Comparison of ENCODE assay signal across 16 cellular contexts in genomic region chr13:43006893-43007631, GRCh38. TPM values are rescaled to one million over a fixed set of nuclear protein-coding genes. Genes with fewer than 3 reads are reported as not detected.
DNase-seq lines count a peak whose midpoint lies in the region; ATAC-seq, FAIRE-seq and TF ChIP-seq lines count a peak whose summit lies in the region.
"Had no signal": no experiment of that assay in that cellular context is flagged by ENCODE, and none has a peak within 500 bp of the region (broad histone marks: within the 10 kb centered on the region; RNA-seq: fewer than 3 reads in every experiment).

No MANE protein-coding gene starts in this region.

- no peaks in the 10 kb centered on the region for H3K36me3 ChIP-seq in cardiac muscle cell
- no peaks in the 10 kb centered on the region for H3K36me3 ChIP-seq in brain microvascular endothelial cell (replicated peaks)
- H3K36me3 ChIP-seq in left lung: no peaks in the 10 kb centered on the region
- no peaks in the 10 kb centered on the region for H3K36me3 ChIP-seq in H7 (replicated peaks; ENCODE audit: control insufficient read depth, insufficient read depth, low read length)
- H3K36me3 ChIP-seq: Peyer's patch had no signal

- no peaks in the 10 kb centered on the region for H3K9me3 ChIP-seq in cardiac muscle cell (ENCODE audit: low read depth)
- H3K9me3 ChIP-seq in right cardiac atrium (ENCODE audit: control insufficient read depth, low read length): no peaks in the 10 kb centered on the region
- H3K9me3 ChIP-seq in left lung: peaks cover 0 to 4% of the 10 kb centered on the region in 2 donors
- H3K9me3 ChIP-seq: Peyer's patch had no signal

- H3K27ac ChIP-seq in cardiac muscle cell: peak overlapping the region; percentile 7
- no peak overlapping the region for H3K27ac ChIP-seq in right cardiac atrium (ENCODE audit: low read length)
- peak overlapping the region; percentile 46 for H3K27ac ChIP-seq in brain microvascular endothelial cell
- H3K27ac ChIP-seq in left lung: no peak overlapping the region
- H3K27ac ChIP-seq: Peyer's patch had no signal

- peaks cover 9% of the 10 kb centered on the region for H3K4me1 ChIP-seq in cardiac muscle cell (ENCODE audit: low read depth)
- no peaks in the 10 kb centered on the region for H3K4me1 ChIP-seq in right cardiac atrium (ENCODE audit: control insufficient read depth, insufficient read depth, low read length)
- H3K4me1 ChIP-seq in left lung: no peaks in the 10 kb centered on the region
- H3K4me1 ChIP-seq: Peyer's patch had no signal

- H3K4me3 ChIP-seq in cardiac muscle cell: no peak overlapping the region
- no peak overlapping the region for H3K4me3 ChIP-seq in right cardiac atrium (ENCODE audit: low read length)
- no peak overlapping the region for H3K4me3 ChIP-seq in brain microvascular endothelial cell (ENCODE audit: low read depth, low read length)
- H3K4me3 ChIP-seq in left lung: no peak overlapping the region
- no peak overlapping the region for H3K4me3 ChIP-seq in H7 (ENCODE audit: insufficient read depth, low read depth, low read length)
- H3K4me3 ChIP-seq: Peyer's patch had no signal

- FAIRE-seq in urothelium cell line (lab: Jason Lieb, UNC): no peak
- FAIRE-seq: GM12891, HTR-8/SVneo had no signal

- CTCF ChIA-PET in activated naive CD4-positive, alpha-beta T cell treated with anti-CD3 and anti-CD28 coated beads, Interleukin-2, amount 10 ng/mL, durations not matched to agents 7 days and 5 days (lab: Charles Lee): interaction anchor here (1.0 kb wide), 1 partner anchor 11 kb away, joined by 3 read pairs; no protein-coding TSS in a partner anchor

- TF ChIP-seq CTCF in cardiac muscle cell (IDR thresholded peaks at IDR 0.05; ENCODE audit: low read depth, low read length) (no peak), brain microvascular endothelial cell (IDR thresholded peaks at IDR 0.05; ENCODE audit: low read depth, low read length, missing control alignments) (no peak), left lung (IDR thresholded peaks at IDR 0.05) (no peak)

- intact Hi-C loops in right cardiac atrium (cut with DNase I) (no loop called here), left lung (cut with DNase I) (no loop called here)

- H3K27me3 ChIP-seq in cardiac muscle cell (no peaks in the 10 kb centered on the region), right cardiac atrium (ENCODE audit: control insufficient read depth, insufficient read depth) (no peaks in the 10 kb centered on the region), brain microvascular endothelial cell (replicated peaks) (no peaks in the 10 kb centered on the region), left lung (no peaks in the 10 kb centered on the region), H7 (ENCODE audit: control insufficient read depth, insufficient read depth, low read length) (no peaks in the 10 kb centered on the region)
- H3K27me3 ChIP-seq: Peyer's patch had no signal

- no peak overlapping the region for H3K4me3 Mint-ChIP-seq in activated naive CD4-positive, alpha-beta T cell treated with anti-CD3 and anti-CD28 coated beads, Interleukin-2, amount 10 ng/mL, durations not matched to agents 7 days and 5 days
- H3K4me3 Mint-ChIP-seq: activated naive CD8-positive, alpha-beta T cell treated with anti-CD3 and anti-CD28 coated beads for 36 hours had no signal

- peaks cover 5% of the 10 kb centered on the region for H3K9me3 Mint-ChIP-seq in activated naive CD4-positive, alpha-beta T cell treated with anti-CD3 and anti-CD28 coated beads, Interleukin-2, amount 10 ng/mL, durations not matched to agents 7 days and 5 days
- H3K9me3 Mint-ChIP-seq: activated naive CD8-positive, alpha-beta T cell treated with anti-CD3 and anti-CD28 coated beads for 36 hours had no signal

- WGBS in right cardiac atrium: 66% methylated on average over 3 of the region's 3 CpGs

- peaks cover 12% of the 10 kb centered on the region for H3K27me3 Mint-ChIP-seq in activated naive CD4-positive, alpha-beta T cell treated with anti-CD3 and anti-CD28 coated beads, Interleukin-2, amount 10 ng/mL, durations not matched to agents 7 days and 5 days
- H3K27me3 Mint-ChIP-seq: activated naive CD8-positive, alpha-beta T cell treated with anti-CD3 and anti-CD28 coated beads for 36 hours had no signal

- H3K27ac Mint-ChIP-seq in activated naive CD4-positive, alpha-beta T cell treated with anti-CD3 and anti-CD28 coated beads, Interleukin-2, amount 10 ng/mL, durations not matched to agents 7 days and 5 days: no peak overlapping the region
- H3K27ac Mint-ChIP-seq: activated naive CD8-positive, alpha-beta T cell treated with anti-CD3 and anti-CD28 coated beads for 36 hours had no signal

- H3K4me1 Mint-ChIP-seq in activated naive CD4-positive, alpha-beta T cell treated with anti-CD3 and anti-CD28 coated beads, Interleukin-2, amount 10 ng/mL, durations not matched to agents 7 days and 5 days: no peaks in the 10 kb centered on the region
- H3K4me1 Mint-ChIP-seq: activated naive CD8-positive, alpha-beta T cell treated with anti-CD3 and anti-CD28 coated beads for 36 hours had no signal

- no peaks in the 10 kb centered on the region for H3K36me3 Mint-ChIP-seq in activated naive CD4-positive, alpha-beta T cell treated with anti-CD3 and anti-CD28 coated beads, Interleukin-2, amount 10 ng/mL, durations not matched to agents 7 days and 5 days
- H3K36me3 Mint-ChIP-seq: activated naive CD8-positive, alpha-beta T cell treated with anti-CD3 and anti-CD28 coated beads for 36 hours had no signal

- in situ Hi-C loops in brain microvascular endothelial cell (cut with HindIII; ENCODE audit: low pct_ligation_motif_present, low sequenced_read_pairs): no loop called here

- ATAC-seq in right cardiac atrium (no peak), left lung (peak; percentile 81), HG03457 (IDR thresholded peaks at IDR 0.05; ENCODE audit: unreplicated experiment) (no peak)
- ATAC-seq: HCT116 had no signal

- DNase-seq in cardiac muscle cell (ENCODE audit: low read depth in 1 of 2, low spot score in 1 of 2): peak in 1 of 2 donors; percentile 58
- DNase-seq in right cardiac atrium: no peak
- DNase-seq in brain microvascular endothelial cell: no peak
- no peak for DNase-seq in left lung
- DNase-seq in urothelium cell line (ENCODE audit: low spot score): peak; percentile 28
- DNase-seq in activated naive CD4-positive, alpha-beta T cell treated with anti-CD3 and anti-CD28 coated beads, Interleukin-2, amount 10 ng/mL, durations not matched to agents 7 days and 5 days: no peak
- DNase-seq in H7: no peak
- DNase-seq: activated naive CD8-positive, alpha-beta T cell treated with anti-CD3 and anti-CD28 coated beads for 36 hours; hippocampal formation; NCI-H1092 treated with DMSO at 0.1 percent for 48 hours; NCI-H510A; Peyer's patch had no signal

RNA-seq across cellular contexts. Expression of gene EPSTI1, which starts 15.0 kb away (rescaled TPM):
- total RNA-seq in cardiac muscle cell: 8.3 and 11.8 TPM in 2 replicates
- 11.1 and 11.9 TPM in 2 replicates for polyA plus RNA-seq in cardiac muscle cell
- total RNA-seq in right cardiac atrium: 1 to 10 TPM; 3.0 to 8.5 (median 6.1) TPM
- polyA plus RNA-seq in right cardiac atrium: 1.8 TPM
- 10 to 100 TPM; 21.1 to 22.4 TPM for total RNA-seq in left lung
- total RNA-seq in H7 (2014; rRNA removed; shearing (Covaris generic)): 1.1 and 1.3 TPM in 2 replicates

RNA-seq across cellular contexts. Expression of gene DNAJC15, which starts 16.3 kb away (rescaled TPM):
- 0.88 and 1.0 TPM in 2 replicates for total RNA-seq in cardiac muscle cell
- 3.9 and 5.2 TPM in 2 replicates for polyA plus RNA-seq in cardiac muscle cell
- 10 to 100 TPM; 21.8 to 32.9 (median 30.9) TPM for total RNA-seq in right cardiac atrium
- polyA plus RNA-seq in right cardiac atrium: 44.4 TPM
- 10 to 100 TPM; 12.8 to 16.1 TPM for total RNA-seq in left lung
- 0.33 and 0.45 TPM in 2 replicates for total RNA-seq in H7 (2014; rRNA removed; shearing (Covaris generic))

Comparison
In these comparisons a context has a peak if more than half of its experiments do, and no peak if none do; other contexts are left out.
1. H3K27ac ChIP-seq: peak in cardiac muscle cell (single experiment) and brain microvascular endothelial cell (single experiment); none in right cardiac atrium (single experiment) and left lung (0 of 2).